ENCODE assay signal across 9 cellular contexts in genomic region chr3:36700537-36701248, GRCh38.
DNase-seq lines count a peak whose midpoint lies in the region; ATAC-seq and TF ChIP-seq lines count a peak whose summit lies in the region.
"Had no signal": no experiment of that assay in that cellular context is flagged by ENCODE, and none has a peak within 500 bp of the region (broad histone marks: within the 10 kb centered on the region; RNA-seq: fewer than 3 reads in every experiment).

No MANE protein-coding gene starts in this region.

- no peak overlapping the region for H3K4me3 ChIP-seq in AG09309 (ENCODE audit: control insufficient read depth, low read depth, low read length)

- no peak overlapping the region for H3K27ac ChIP-seq in caudate nucleus (ENCODE audit: low read depth, low read length)

- in situ Hi-C loops in SK-MEL-5 (cut with HindIII; ENCODE audit: low pct_unique_long_range_greater_than_20kb, low sequenced_read_pairs), result loop anchor here (25.0 kb wide), 1 partner anchor 738 kb away; no protein-coding TSS in a partner anchor

- TF ChIP-seq CTCF in AG09309 (IDR thresholded peaks at IDR 0.05; ENCODE audit: control insufficient read depth, insufficient read depth, low read depth, low read length, missing control alignments), result peak; percentile 93

- no peaks in the 10 kb centered on the region for H3K4me1 Mint-ChIP-seq in stimulated activated effector memory CD8-positive, alpha-beta T cell treated with anti-CD3 and anti-CD28 coated beads, Interleukin-12 subunit alpha, Interleukin-12 subunit beta, amount 100 ng/mL, for 72 hours
- H3K4me1 Mint-ChIP-seq: naive B cell had no signal

- H3K36me3 Mint-ChIP-seq in stimulated activated effector memory CD8-positive, alpha-beta T cell treated with anti-CD3 and anti-CD28 coated beads, Interleukin-12 subunit alpha, Interleukin-12 subunit beta, amount 100 ng/mL, for 72 hours, result no peaks in the 10 kb centered on the region
- H3K36me3 Mint-ChIP-seq: naive B cell had no signal

- no peaks in the 10 kb centered on the region for H3K9me3 Mint-ChIP-seq in stimulated activated effector memory CD8-positive, alpha-beta T cell treated with anti-CD3 and anti-CD28 coated beads, Interleukin-12 subunit alpha, Interleukin-12 subunit beta, amount 100 ng/mL, for 72 hours

- DNase-seq in AG09309 (ENCODE audit: low read depth) (peak; percentile 52), NCI-H1092 (lab: John Stamatoyannopoulos, UW) (peak; percentile 35), SK-MEL-5 (ENCODE audit: low read depth, low spot score) (peak; percentile 77), caudate nucleus (lab: John Stamatoyannopoulos, UW) (peak in 39 of 61 donors; percentile 5 to 76 (median 18)), left kidney (ENCODE audit: low read depth, low spot score) (peak; percentile 88)
- DNase-seq in stimulated activated effector memory CD8-positive, alpha-beta T cell treated with anti-CD3 and anti-CD28 coated beads, Interleukin-12 subunit alpha, Interleukin-12 subunit beta, amount 100 ng/mL, for 72 hours (ENCODE audit: low spot score in 2 of 2), result no peak
- DNase-seq: naive B cell had no signal

- no peak overlapping the region for H3K4me3 Mint-ChIP-seq in stimulated activated effector memory CD8-positive, alpha-beta T cell treated with anti-CD3 and anti-CD28 coated beads, Interleukin-12 subunit alpha, Interleukin-12 subunit beta, amount 100 ng/mL, for 72 hours
- H3K4me3 Mint-ChIP-seq: naive B cell had no signal

- peak; percentile 92 for ATAC-seq in GM18502 (IDR thresholded peaks at IDR 0.05; ENCODE audit: poor library complexity, unreplicated experiment)
- peak; percentile 70 for ATAC-seq in HG02763 (IDR thresholded peaks at IDR 0.05; ENCODE audit: unreplicated experiment)
- ATAC-seq in stimulated activated effector memory CD8-positive, alpha-beta T cell treated with anti-CD3 and anti-CD28 coated beads, Interleukin-12 subunit alpha, Interleukin-12 subunit beta, amount 100 ng/mL, for 72 hours, result peak; percentile 64

- no peak overlapping the region for H3K27ac Mint-ChIP-seq in stimulated activated effector memory CD8-positive, alpha-beta T cell treated with anti-CD3 and anti-CD28 coated beads, Interleukin-12 subunit alpha, Interleukin-12 subunit beta, amount 100 ng/mL, for 72 hours
- H3K27ac Mint-ChIP-seq: naive B cell had no signal

Comparison
In these comparisons a context has a peak if more than half of its experiments do, and no peak if none do; other contexts are left out.
1. DNase-seq: peak in AG09309 (single experiment), NCI-H1092 (single experiment), SK-MEL-5 (single experiment), caudate nucleus (39 of 61) and left kidney (single experiment); none in stimulated activated effector memory CD8-positive, alpha-beta T cell treated with anti-CD3 and anti-CD28 coated beads, Interleukin-12 subunit alpha, Interleukin-12 subunit beta, amount 100 ng/mL, for 72 hours (0 of 2).
2. Peak in every context shown above with its lines, with median percentiles within 50 percentile points of each other: ATAC-seq.